In the genomic region with DNA sequence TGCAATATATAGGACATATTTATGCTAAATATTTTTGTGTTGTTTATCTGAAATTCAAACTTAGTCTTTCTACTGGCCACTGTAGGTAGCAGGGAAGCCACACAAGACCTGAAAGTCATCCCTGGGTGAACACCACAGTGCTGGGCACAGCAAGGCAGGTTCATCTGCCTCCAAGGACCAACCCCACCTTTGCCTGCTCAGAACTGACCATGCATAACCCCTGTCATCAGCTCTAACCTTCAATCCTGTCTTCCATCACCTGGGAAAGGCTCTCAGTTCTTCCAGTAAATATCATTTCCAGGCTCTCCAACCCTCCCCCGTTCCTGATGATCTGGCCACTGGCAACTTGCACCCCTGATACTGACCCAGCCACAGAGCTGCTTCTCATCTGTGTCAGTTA, we compare ENCODE assay signal across 27 cellular contexts. TPM values are rescaled to one million over a fixed set of nuclear protein-coding genes. Genes with fewer than 3 reads are reported as not detected.
"Had no signal": no experiment of that assay in that cellular context is flagged by ENCODE, and none has a peak within 500 bp of the region (broad histone marks: within the 10 kb centered on the region; RNA-seq: fewer than 3 reads in every experiment).

No MANE protein-coding gene starts in this region.

- H3K27ac ChIP-seq: adrenal gland, body of pancreas, breast epithelium, SJCRH30, SK-N-MC, WERI-Rb-1 had no signal

- DNase-seq: activated CD4-positive, alpha-beta T cell treated with anti-CD3 and anti-CD28 coated beads for 1 hour; activated CD4-positive, alpha-beta T cell treated with anti-CD3 and anti-CD28 coated beads for 48 hours; activated CD4-positive, alpha-beta T cell treated with anti-CD3 and anti-CD28 coated beads, Interleukin-2, amount 50 U/mL, for 48 hours; activated CD4-positive, CD25-positive, alpha-beta regulatory T cell; activated effector memory CD4-positive, alpha-beta T cell treated with anti-CD3 and anti-CD28 coated beads, Interleukin-2, amount 50 U/mL, for 16 hours; activated naive CD4-positive, alpha-beta T cell; body of pancreas; Kasumi-1; KG1; MM.1S; MV-4-11; NCI-H1092; NCI-H1436 treated with DMSO at 0.1 percent for 48 hours; NCI-H1694 treated with DMSO at 0.1 percent for 48 hours; NCI-H2029; NCI-H345; NCI-H524 treated with DMSO at 0.1 percent for 48 hours; SHP77; SJCRH30; T1000; WERI-Rb-1 had no signal

- H3K36me3 ChIP-seq: adrenal gland, breast epithelium, SJCRH30, WERI-Rb-1 had no signal

- H3K9me3 ChIP-seq: adrenal gland, body of pancreas, breast epithelium, SJCRH30 had no signal

- H3K4me3 ChIP-seq: adrenal gland, body of pancreas, breast epithelium, SJCRH30, SK-N-MC had no signal

- H3K9me3 Mint-ChIP-seq: activated naive CD4-positive, alpha-beta T cell treated with anti-CD3 and anti-CD28 coated beads, Interleukin-2, amount 50 U/mL, for 72 hours had no signal

- ATAC-seq: activated naive CD4-positive, alpha-beta T cell treated with anti-CD3 and anti-CD28 coated beads, Interleukin-2, amount 50 U/mL, for 72 hours; body of pancreas; Panc1 had no signal

- H3K27me3 ChIP-seq: adrenal gland, body of pancreas, breast epithelium had no signal

- H3K4me1 ChIP-seq: breast epithelium had no signal

- H3K27ac Mint-ChIP-seq: activated naive CD4-positive, alpha-beta T cell treated with anti-CD3 and anti-CD28 coated beads, Interleukin-2, amount 50 U/mL, for 72 hours had no signal

RNA-seq across cellular contexts. Expression of a gene that starts 32.7 kb away (rescaled TPM):
- total RNA-seq: NCI-H460, SJCRH30 had no signal
